Comparison of ENCODE assay signal across 19 cellular contexts in genomic region chr5:115432691-115433090, GRCh38.
DNase-seq lines count a peak whose midpoint lies in the region; ATAC-seq and TF ChIP-seq lines count a peak whose summit lies in the region.
"Had no signal": no experiment of that assay in that cellular context is flagged by ENCODE, and none has a peak within 500 bp of the region (broad histone marks: within the 10 kb centered on the region; RNA-seq: fewer than 3 reads in every experiment).

No MANE protein-coding gene starts in this region.

- no peak overlapping the region for H3K4me2 ChIP-seq in neural progenitor cell

- H3K4me1 ChIP-seq in neural progenitor cell, result peaks cover 8% of the 10 kb centered on the region
- H3K4me1 ChIP-seq: spleen had no signal

- CTCF ChIA-PET in BJ (lab: Yijun Ruan, JAX), result no interaction called here

- peaks cover 2% of the 10 kb centered on the region for H3K27me3 Mint-ChIP-seq in neural progenitor cell (ENCODE audit: insufficient read depth, low read depth)

- H4K20me1 ChIP-seq in neural progenitor cell (ENCODE audit: low read depth), result no peaks in the 10 kb centered on the region

- no peak for ATAC-seq in HG02870 (IDR thresholded peaks at IDR 0.05; ENCODE audit: unreplicated experiment)
- ATAC-seq: activated T-helper 17 cell treated with anti-CD3 and anti-CD28 coated beads, Interleukin-2, amount 50 U/mL, for 72 hours; K562 had no signal

- H3K4me3 Mint-ChIP-seq in neural progenitor cell, result no peak overlapping the region
- H3K4me3 Mint-ChIP-seq: activated CD4-positive, alpha-beta memory T cell treated with anti-CD3 and anti-CD28 coated beads, Interleukin-2, amount 10 ng/mL, durations not matched to agents 7 days and 5 days; activated T-helper 17 cell treated with anti-CD3 and anti-CD28 coated beads, Interleukin-2, amount 50 U/mL, for 72 hours had no signal

- POLR2A ChIA-PET in BJ (lab: Charles Lee), result no interaction called here

- H3K4me3 ChIP-seq in BJ (ENCODE audit: low read depth, low read length), result no peak overlapping the region
- no peak overlapping the region for H3K4me3 ChIP-seq in neural progenitor cell
- H3K4me3 ChIP-seq: dorsolateral prefrontal cortex, K562, SK-N-MC, spleen, stomach had no signal

- no peak overlapping the region for H3K27ac Mint-ChIP-seq in neural progenitor cell
- H3K27ac Mint-ChIP-seq: activated CD4-positive, alpha-beta memory T cell treated with anti-CD3 and anti-CD28 coated beads, Interleukin-2, amount 10 ng/mL, durations not matched to agents 7 days and 5 days; activated T-helper 17 cell treated with anti-CD3 and anti-CD28 coated beads, Interleukin-2, amount 50 U/mL, for 72 hours had no signal

- H3K27me3 ChIP-seq in BJ (ENCODE audit: control insufficient read depth, insufficient read depth, low read length), result no peaks in the 10 kb centered on the region
- no peaks in the 10 kb centered on the region for H3K27me3 ChIP-seq in neural progenitor cell
- H3K27me3 ChIP-seq: brain microvascular endothelial cell, dorsolateral prefrontal cortex, spleen, stomach had no signal

- TF ChIP-seq CTCF in BJ (IDR thresholded peaks at IDR 0.05; ENCODE audit: insufficient read depth, low read depth, low read length), result no peak
- no peak for TF ChIP-seq CTCF in neural progenitor cell (IDR thresholded peaks at IDR 0.05)

- no peaks in the 10 kb centered on the region for H3F3A ChIP-seq in neural progenitor cell (ENCODE audit: low read depth)

- H3K9ac ChIP-seq in neural progenitor cell, result no peak overlapping the region

- no peaks in the 10 kb centered on the region for H3K36me3 Mint-ChIP-seq in neural progenitor cell

- no peaks in the 10 kb centered on the region for H3K9me3 ChIP-seq in neural progenitor cell (ENCODE audit: low read depth)
- H3K9me3 ChIP-seq: stomach had no signal

- no peak overlapping the region for H2AFZ ChIP-seq in neural progenitor cell (replicated peaks)

- no peaks in the 10 kb centered on the region for H3K79me2 ChIP-seq in neural progenitor cell (ENCODE audit: low read depth)

- no peak overlapping the region for H3K27ac ChIP-seq in neural progenitor cell
- H3K27ac ChIP-seq: brain microvascular endothelial cell, dorsolateral prefrontal cortex, SK-N-MC, spleen had no signal

- H3K36me3 ChIP-seq in BJ (ENCODE audit: control insufficient read depth, insufficient read depth, low read length) (no peaks in the 10 kb centered on the region), neural progenitor cell (no peaks in the 10 kb centered on the region)
- H3K36me3 ChIP-seq: brain microvascular endothelial cell, spleen, stomach had no signal

- H3K4me1 Mint-ChIP-seq in neural progenitor cell, result peaks cover 6% of the 10 kb centered on the region
- H3K4me1 Mint-ChIP-seq: activated CD4-positive, alpha-beta memory T cell treated with anti-CD3 and anti-CD28 coated beads, Interleukin-2, amount 10 ng/mL, durations not matched to agents 7 days and 5 days; activated T-helper 17 cell treated with anti-CD3 and anti-CD28 coated beads, Interleukin-2, amount 50 U/mL, for 72 hours had no signal

- DNase-seq in BJ (ENCODE audit: low read depth) (peak; percentile 44), NCI-H1105 (lab: John Stamatoyannopoulos, UW) (peak; percentile 28), RPMI7951 (ENCODE audit: low read depth) (peak; percentile 44), left kidney (ENCODE audit: low read depth, low spot score) (peak; percentile 78), neural progenitor cell (ENCODE audit: low spot score) (no peak), GM19238 (ENCODE audit: insufficient read length, low spot score) (no peak)
- no peak for DNase-seq in activated CD8-positive, alpha-beta memory T cell treated with anti-CD3 and anti-CD28 coated beads, Interleukin-2, amount 50 U/mL, for 4 hours
- DNase-seq: activated CD4-positive, alpha-beta memory T cell treated with anti-CD3 and anti-CD28 coated beads, Interleukin-2, amount 10 ng/mL, durations not matched to agents 7 days and 5 days; brain microvascular endothelial cell; dorsolateral prefrontal cortex; GOT3; midbrain; NCI-H2081; spleen; stomach had no signal

- H3K9me3 Mint-ChIP-seq in neural progenitor cell, result peaks cover 3% of the 10 kb centered on the region
- H3K9me3 Mint-ChIP-seq: activated CD4-positive, alpha-beta memory T cell treated with anti-CD3 and anti-CD28 coated beads, Interleukin-2, amount 10 ng/mL, durations not matched to agents 7 days and 5 days; activated T-helper 17 cell treated with anti-CD3 and anti-CD28 coated beads, Interleukin-2, amount 50 U/mL, for 72 hours had no signal

Comparison
In these comparisons a context has a peak if more than half of its experiments do, and no peak if none do; other contexts are left out.
1. DNase-seq: peak in BJ (single experiment), NCI-H1105 (single experiment), RPMI7951 (single experiment) and left kidney (single experiment); none in neural progenitor cell (single experiment), GM19238 (single experiment) and activated CD8-positive, alpha-beta memory T cell treated with anti-CD3 and anti-CD28 coated beads, Interleukin-2, amount 50 U/mL, for 4 hours (single experiment).